In genomic region chr2:65055427-65056214, GRCh38 we compare ENCODE assay signal across 1 cellular context.
A peak's percentile ranks its signal among the peaks of the same experiment; 100 is the strongest.
TF ChIP-seq lines count a peak whose summit lies in the region.

No MANE protein-coding gene starts in this region.

TF ChIP-seq in HepG2, 621 proteins besides CTCF, POLR2A, EP300 and RAD21 (continued from another document and continues in another):
- peak; percentile 71; the same call in 1 of the 2 replicates for TF ChIP-seq THAP9 (CRISPR knock-in tag; IDR thresholded peaks at IDR 0.05; ENCODE audit: borderline replicate concordance)
- no peak for TF ChIP-seq CHD2 (IDR thresholded peaks at IDR 0.05; ENCODE audit: low read depth, low read length)
- TF ChIP-seq TMF1 (CRISPR knock-in tag; IDR thresholded peaks at IDR 0.05; ENCODE audit: low read depth): peak; percentile 62; the same call in 1 of the 2 replicates
- no peak for TF ChIP-seq ZKSCAN8 (CRISPR knock-in tag; IDR thresholded peaks at IDR 0.05; ENCODE audit: borderline replicate concordance)
- TF ChIP-seq HIVEP1 (CRISPR knock-in tag; IDR thresholded peaks at IDR 0.05): no peak
- TF ChIP-seq NKX3-1 (CRISPR knock-in tag; IDR thresholded peaks at IDR 0.05): no peak; the same call in 1 of the 2 replicates
- TF ChIP-seq CBX5 (CRISPR knock-in tag; IDR thresholded peaks at IDR 0.05; ENCODE audit: borderline replicate concordance): peak; percentile 17; the same call in 1 of the 2 replicates
- no peak for TF ChIP-seq ZNF143 (CRISPR knock-in tag; IDR thresholded peaks at IDR 0.05)
- peak; percentile 29; the same call in 1 of the 2 replicates for TF ChIP-seq ZNF329 (CRISPR knock-in tag; IDR thresholded peaks at IDR 0.05; ENCODE audit: low read depth)
- no peak for TF ChIP-seq SRF (IDR thresholded peaks at IDR 0.05; ENCODE audit: low read depth, low read length)
- no peak for TF ChIP-seq BCL6 (CRISPR knock-in tag; IDR thresholded peaks at IDR 0.05)
- peak; percentile 22 for TF ChIP-seq AGO1 (IDR thresholded peaks at IDR 0.05; ENCODE audit: low read depth, low read length, poor library complexity, severe bottlenecking)
- TF ChIP-seq NR2F2 (IDR thresholded peaks at IDR 0.05; ENCODE audit: borderline replicate concordance, low read depth): 0 out of 2 replicates have a peak, but pooled peaks have one; percentile 28
- no peak for TF ChIP-seq ZNF343 (CRISPR knock-in tag; IDR thresholded peaks at IDR 0.05)
- 0 out of 2 replicates have a peak, but pooled peaks have one; percentile 71 for TF ChIP-seq SNAI1 (CRISPR knock-in tag; IDR thresholded peaks at IDR 0.05; ENCODE audit: borderline replicate concordance)
- TF ChIP-seq RARG (CRISPR knock-in tag; IDR thresholded peaks at IDR 0.05; ENCODE audit: low read depth): no peak; the same call in 1 of the 2 replicates
- TF ChIP-seq SMYD3 (CRISPR knock-in tag; IDR thresholded peaks at IDR 0.05): 0 out of 2 replicates have a peak, but pooled peaks have one; percentile 60
- TF ChIP-seq HOXA5 (CRISPR knock-in tag; IDR thresholded peaks at IDR 0.05): no peak; the same call in 1 of the 2 replicates
- TF ChIP-seq ATF5 (CRISPR knock-in tag; IDR thresholded peaks at IDR 0.05; ENCODE audit: low read depth): no peak; the same call in 1 of the 2 replicates
- TF ChIP-seq IRF1 (CRISPR knock-in tag; IDR thresholded peaks at IDR 0.05; ENCODE audit: low read depth): no peak
- TF ChIP-seq ZNF577 (CRISPR knock-in tag; IDR thresholded peaks at IDR 0.05; ENCODE audit: borderline replicate concordance, low read depth): no peak
- TF ChIP-seq, protein P1, sequence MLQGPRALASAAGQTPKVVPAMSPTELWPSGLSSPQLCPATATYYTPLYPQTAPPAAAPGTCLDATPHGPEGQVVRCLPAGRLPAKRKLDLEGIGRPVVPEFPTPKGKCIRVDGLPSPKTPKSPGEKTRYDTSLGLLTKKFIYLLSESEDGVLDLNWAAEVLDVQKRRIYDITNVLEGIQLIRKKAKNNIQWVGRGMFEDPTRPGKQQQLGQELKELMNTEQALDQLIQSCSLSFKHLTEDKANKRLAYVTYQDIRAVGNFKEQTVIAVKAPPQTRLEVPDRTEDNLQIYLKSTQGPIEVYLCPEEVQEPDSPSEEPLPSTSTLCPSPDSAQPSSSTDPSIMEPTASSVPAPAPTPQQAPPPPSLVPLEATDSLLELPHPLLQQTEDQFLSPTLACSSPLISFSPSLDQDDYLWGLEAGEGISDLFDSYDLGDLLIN (CRISPR knock-in tag; IDR thresholded peaks at IDR 0.05; ENCODE audit: borderline replicate concordance): no peak
- TF ChIP-seq HOXA9 (CRISPR knock-in tag; IDR thresholded peaks at IDR 0.05; ENCODE audit: borderline replicate concordance): no peak; the same call in 1 of the 2 replicates
- TF ChIP-seq HDAC1 (CRISPR knock-in tag; IDR thresholded peaks at IDR 0.05): peak; percentile 32; the same call in 1 of the 2 replicates
- TF ChIP-seq, protein P2, sequence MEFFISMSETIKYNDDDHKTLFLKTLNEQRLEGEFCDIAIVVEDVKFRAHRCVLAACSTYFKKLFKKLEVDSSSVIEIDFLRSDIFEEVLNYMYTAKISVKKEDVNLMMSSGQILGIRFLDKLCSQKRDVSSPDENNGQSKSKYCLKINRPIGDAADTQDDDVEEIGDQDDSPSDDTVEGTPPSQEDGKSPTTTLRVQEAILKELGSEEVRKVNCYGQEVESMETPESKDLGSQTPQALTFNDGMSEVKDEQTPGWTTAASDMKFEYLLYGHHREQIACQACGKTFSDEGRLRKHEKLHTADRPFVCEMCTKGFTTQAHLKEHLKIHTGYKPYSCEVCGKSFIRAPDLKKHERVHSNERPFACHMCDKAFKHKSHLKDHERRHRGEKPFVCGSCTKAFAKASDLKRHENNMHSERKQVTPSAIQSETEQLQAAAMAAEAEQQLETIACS (CRISPR knock-in tag; IDR thresholded peaks at IDR 0.05): no peak
- TF ChIP-seq NR0B2 (CRISPR knock-in tag; IDR thresholded peaks at IDR 0.05): no peak
- TF ChIP-seq ZNF589 (CRISPR knock-in tag; conservative IDR thresholded peaks at IDR 0.05): no peak; the same call in 1 of the 2 replicates
- TF ChIP-seq TRIM24 (CRISPR knock-in tag; IDR thresholded peaks at IDR 0.05): no peak
- TF ChIP-seq ZNF547 (CRISPR knock-in tag; IDR thresholded peaks at IDR 0.05): peak; percentile 98
- TF ChIP-seq JARID2 (CRISPR knock-in tag; IDR thresholded peaks at IDR 0.05; ENCODE audit: insufficient replicate concordance): no peak
- TF ChIP-seq, protein P3, sequence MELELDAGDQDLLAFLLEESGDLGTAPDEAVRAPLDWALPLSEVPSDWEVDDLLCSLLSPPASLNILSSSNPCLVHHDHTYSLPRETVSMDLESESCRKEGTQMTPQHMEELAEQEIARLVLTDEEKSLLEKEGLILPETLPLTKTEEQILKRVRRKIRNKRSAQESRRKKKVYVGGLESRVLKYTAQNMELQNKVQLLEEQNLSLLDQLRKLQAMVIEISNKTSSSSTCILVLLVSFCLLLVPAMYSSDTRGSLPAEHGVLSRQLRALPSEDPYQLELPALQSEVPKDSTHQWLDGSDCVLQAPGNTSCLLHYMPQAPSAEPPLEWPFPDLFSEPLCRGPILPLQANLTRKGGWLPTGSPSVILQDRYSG (CRISPR knock-in tag; IDR thresholded peaks at IDR 0.05): 0 out of 2 replicates have a peak, but pooled peaks have one; percentile 3
- peak; percentile 93 for TF ChIP-seq ZNF598 (CRISPR knock-in tag; IDR thresholded peaks at IDR 0.05; ENCODE audit: borderline replicate concordance)
- TF ChIP-seq, protein P4, sequence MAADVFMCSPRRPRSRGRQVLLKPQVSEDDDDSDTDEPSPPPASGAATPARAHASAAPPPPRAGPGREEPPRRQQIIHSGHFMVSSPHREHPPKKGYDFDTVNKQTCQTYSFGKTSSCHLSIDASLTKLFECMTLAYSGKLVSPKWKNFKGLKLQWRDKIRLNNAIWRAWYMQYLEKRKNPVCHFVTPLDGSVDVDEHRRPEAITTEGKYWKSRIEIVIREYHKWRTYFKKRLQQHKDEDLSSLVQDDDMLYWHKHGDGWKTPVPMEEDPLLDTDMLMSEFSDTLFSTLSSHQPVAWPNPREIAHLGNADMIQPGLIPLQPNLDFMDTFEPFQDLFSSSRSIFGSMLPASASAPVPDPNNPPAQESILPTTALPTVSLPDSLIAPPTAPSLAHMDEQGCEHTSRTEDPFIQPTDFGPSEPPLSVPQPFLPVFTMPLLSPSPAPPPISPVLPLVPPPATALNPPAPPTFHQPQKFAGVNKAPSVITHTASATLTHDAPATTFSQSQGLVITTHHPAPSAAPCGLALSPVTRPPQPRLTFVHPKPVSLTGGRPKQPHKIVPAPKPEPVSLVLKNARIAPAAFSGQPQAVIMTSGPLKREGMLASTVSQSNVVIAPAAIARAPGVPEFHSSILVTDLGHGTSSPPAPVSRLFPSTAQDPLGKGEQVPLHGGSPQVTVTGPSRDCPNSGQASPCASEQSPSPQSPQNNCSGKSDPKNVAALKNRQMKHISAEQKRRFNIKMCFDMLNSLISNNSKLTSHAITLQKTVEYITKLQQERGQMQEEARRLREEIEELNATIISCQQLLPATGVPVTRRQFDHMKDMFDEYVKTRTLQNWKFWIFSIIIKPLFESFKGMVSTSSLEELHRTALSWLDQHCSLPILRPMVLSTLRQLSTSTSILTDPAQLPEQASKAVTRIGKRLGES (CRISPR knock-in tag; IDR thresholded peaks at IDR 0.05; ENCODE audit: borderline replicate concordance): no peak
- no peak for TF ChIP-seq NFYC (CRISPR knock-in tag; IDR thresholded peaks at IDR 0.05)
- TF ChIP-seq ZNF530 (CRISPR knock-in tag; IDR thresholded peaks at IDR 0.05; ENCODE audit: low read depth): no peak
- TF ChIP-seq HCFC1 (IDR thresholded peaks at IDR 0.05; ENCODE audit: low read depth, low read length): no peak
- TF ChIP-seq SETDB1 (CRISPR knock-in tag; IDR thresholded peaks at IDR 0.05; ENCODE audit: borderline replicate concordance): no peak
- no peak for TF ChIP-seq PAX8 (CRISPR knock-in tag; IDR thresholded peaks at IDR 0.05; ENCODE audit: borderline replicate concordance)
- TF ChIP-seq, protein P5, sequence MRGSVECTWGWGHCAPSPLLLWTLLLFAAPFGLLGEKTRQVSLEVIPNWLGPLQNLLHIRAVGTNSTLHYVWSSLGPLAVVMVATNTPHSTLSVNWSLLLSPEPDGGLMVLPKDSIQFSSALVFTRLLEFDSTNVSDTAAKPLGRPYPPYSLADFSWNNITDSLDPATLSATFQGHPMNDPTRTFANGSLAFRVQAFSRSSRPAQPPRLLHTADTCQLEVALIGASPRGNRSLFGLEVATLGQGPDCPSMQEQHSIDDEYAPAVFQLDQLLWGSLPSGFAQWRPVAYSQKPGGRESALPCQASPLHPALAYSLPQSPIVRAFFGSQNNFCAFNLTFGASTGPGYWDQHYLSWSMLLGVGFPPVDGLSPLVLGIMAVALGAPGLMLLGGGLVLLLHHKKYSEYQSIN (CRISPR knock-in tag; IDR thresholded peaks at IDR 0.05; ENCODE audit: borderline replicate concordance): no peak
- no peak for TF ChIP-seq ZNF670 (CRISPR knock-in tag; IDR thresholded peaks at IDR 0.05; ENCODE audit: borderline replicate concordance)
- no peak for TF ChIP-seq ZNF33A (CRISPR knock-in tag; IDR thresholded peaks at IDR 0.05; ENCODE audit: borderline replicate concordance)
- no peak for TF ChIP-seq PLRG1 (conservative IDR thresholded peaks at IDR 0.05)
- 0 out of 2 replicates have a peak, but pooled peaks have one; percentile 57 for TF ChIP-seq ZNF367 (CRISPR knock-in tag; IDR thresholded peaks at IDR 0.05; ENCODE audit: borderline replicate concordance)
- TF ChIP-seq TFAP4 (IDR thresholded peaks at IDR 0.05; ENCODE audit: borderline replicate concordance, low read depth): no peak; the same call in 1 of the 2 replicates
- no peak for TF ChIP-seq SOX6 (IDR thresholded peaks at IDR 0.05)
- TF ChIP-seq SOX6 (CRISPR knock-in tag; IDR thresholded peaks at IDR 0.05): peak; percentile 55; the same call in 1 of the 2 replicates
- 0 out of 2 replicates have a peak, but pooled peaks have one; percentile 33 for TF ChIP-seq FIP1L1 (IDR thresholded peaks at IDR 0.05; ENCODE audit: borderline replicate concordance, insufficient read depth, low read depth, low read length)
- no peak for TF ChIP-seq ZNF552 (CRISPR knock-in tag; IDR thresholded peaks at IDR 0.05; ENCODE audit: borderline replicate concordance)
- no peak for TF ChIP-seq ZNF678 (CRISPR knock-in tag; IDR thresholded peaks at IDR 0.05)
- TF ChIP-seq ZNF10 (CRISPR knock-in tag; IDR thresholded peaks at IDR 0.05; ENCODE audit: borderline replicate concordance, low read depth): no peak
- TF ChIP-seq ZNF772 (CRISPR knock-in tag; IDR thresholded peaks at IDR 0.05): 0 out of 2 replicates have a peak, but pooled peaks have one; percentile 66
- TF ChIP-seq ZMYM3 (CRISPR knock-in tag; IDR thresholded peaks at IDR 0.05): peak; percentile 85; the same call in 1 of the 2 replicates
- TF ChIP-seq ZNF446 (CRISPR knock-in tag; IDR thresholded peaks at IDR 0.05): no peak
- no peak for TF ChIP-seq KDM5B (CRISPR knock-in tag; IDR thresholded peaks at IDR 0.05; ENCODE audit: borderline replicate concordance)
- TF ChIP-seq ELK4 (CRISPR knock-in tag; IDR thresholded peaks at IDR 0.05; ENCODE audit: borderline replicate concordance): no peak
- peak; percentile 87 for TF ChIP-seq MEF2D (CRISPR knock-in tag; IDR thresholded peaks at IDR 0.05)
- peak; percentile 54; the same call in 1 of the 2 replicates for TF ChIP-seq HDAC2 (CRISPR knock-in tag; IDR thresholded peaks at IDR 0.05)
- TF ChIP-seq SP1 (IDR thresholded peaks at IDR 0.05): no peak
- no peak for TF ChIP-seq SP1 (CRISPR knock-in tag; IDR thresholded peaks at IDR 0.05)
